9 cellular contexts compared by ENCODE assay signal in the genomic region with DNA sequence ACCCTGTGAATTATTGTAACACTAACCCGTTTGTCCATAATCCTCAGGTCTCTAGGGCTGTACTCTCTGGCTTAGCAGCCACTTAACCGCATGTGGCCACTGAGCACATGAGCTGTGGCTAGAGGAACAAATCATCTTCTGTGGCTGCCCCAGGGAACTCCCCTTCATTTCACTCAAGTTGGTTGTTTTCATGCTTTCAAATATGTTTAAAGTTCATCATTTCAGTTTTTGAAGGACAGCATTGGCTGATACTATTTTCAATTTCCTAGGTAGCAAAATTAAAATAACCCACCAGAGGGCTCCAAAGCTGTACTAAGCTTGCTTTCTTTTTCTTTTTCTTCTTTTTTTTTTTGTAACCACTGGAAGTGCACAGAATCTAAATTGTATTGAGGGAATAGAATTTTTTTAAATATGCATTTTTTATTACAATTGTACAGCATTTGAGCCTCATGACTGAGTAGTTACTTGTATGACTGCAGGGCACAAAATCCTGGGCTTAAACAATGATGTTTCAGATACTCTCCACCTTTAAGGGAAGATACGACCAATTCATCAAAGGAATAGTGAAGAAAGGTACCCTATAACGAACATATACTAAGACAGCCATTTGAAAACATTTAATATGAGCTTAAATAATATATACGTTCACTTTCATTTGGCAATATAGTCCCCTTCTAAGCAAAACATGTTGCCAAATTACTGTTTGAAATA. TPM values are rescaled to one million over a fixed set of nuclear protein-coding genes. Genes with fewer than 3 reads are reported as not detected.
DNase-seq lines count a peak whose midpoint lies in the region; ATAC-seq, FAIRE-seq and TF ChIP-seq lines count a peak whose summit lies in the region.
"Had no signal": no experiment of that assay in that cellular context is flagged by ENCODE, and none has a peak within 500 bp of the region (broad histone marks: within the 10 kb centered on the region; RNA-seq: fewer than 3 reads in every experiment).

No MANE protein-coding gene starts in this region.

- peak; percentile 50 for ATAC-seq in DND-41 (ENCODE audit: insufficient read depth, low read depth)

- no peaks in the 10 kb centered on the region for H3K36me3 Mint-ChIP-seq in neural crest cell (ENCODE audit: low read depth)

- H2AFZ ChIP-seq in DND-41 (ENCODE audit: low read depth, low read length) (peak overlapping the region; percentile 51), KMS-11 (ENCODE audit: low read depth) (peak overlapping the region; percentile 39; the same call in 1 of the 2 replicates)

- TF ChIP-seq CTCF in DND-41 (IDR thresholded peaks at IDR 0.05; ENCODE audit: borderline replicate concordance, extremely low read depth, low read length, poor library complexity, severe bottlenecking) (peak; percentile 63), KMS-11 (conservative IDR thresholded peaks at IDR 0.05; ENCODE audit: low read depth, low read length) (peak; percentile 86), bronchial epithelial cell (IDR thresholded peaks at IDR 0.05; ENCODE audit: insufficient read depth, low read length, severe bottlenecking) (peak; percentile 13), neural crest cell (conservative IDR thresholded peaks at IDR 0.05) (peak; percentile 70)

- no peaks in the 10 kb centered on the region for H4K20me1 ChIP-seq in DND-41 (ENCODE audit: insufficient read depth, low read length)
- H4K20me1 ChIP-seq in KMS-11 (ENCODE audit: insufficient read depth): no peaks in the 10 kb centered on the region

- H3K9me3 Mint-ChIP-seq in neural crest cell: no peaks in the 10 kb centered on the region

- H3K27me3 Mint-ChIP-seq in neural crest cell (ENCODE audit: low read depth): no peaks in the 10 kb centered on the region

- peak overlapping the region; percentile 16; the same call in 1 of the 2 replicates for H3K27ac ChIP-seq in DND-41 (ENCODE audit: low read length)
- no peak overlapping the region for H3K27ac ChIP-seq in KMS-11
- H3K27ac ChIP-seq: SK-N-MC had no signal

- H3K36me3 ChIP-seq in DND-41 (ENCODE audit: insufficient read depth, low read length) (no peaks in the 10 kb centered on the region), KMS-11 (ENCODE audit: insufficient read depth) (no peaks in the 10 kb centered on the region), bronchial epithelial cell (ENCODE audit: control insufficient read depth, insufficient read depth, low read length) (no peaks in the 10 kb centered on the region)

- H3K4me2 ChIP-seq in DND-41 (ENCODE audit: insufficient read depth, low read length) (no peak overlapping the region), KMS-11 (no peak overlapping the region)

- H3K9ac ChIP-seq in DND-41 (ENCODE audit: low read depth, low read length): no peak overlapping the region
- H3K9ac ChIP-seq in KMS-11: no peak overlapping the region

- no peaks in the 10 kb centered on the region for H3K79me2 ChIP-seq in DND-41 (ENCODE audit: insufficient read depth, low read length)
- H3K79me2 ChIP-seq in KMS-11 (ENCODE audit: insufficient read depth, low read depth): no peaks in the 10 kb centered on the region

- DNase-seq in DND-41 (peak; percentile 22), bronchial epithelial cell (ENCODE audit: low read depth) (peak; percentile 10), neural crest cell (ENCODE audit: low read depth, low spot score) (no peak), NCI-H1436 (lab: John Stamatoyannopoulos, UW) (no peak), cortex of kidney (lab: John Stamatoyannopoulos, UW) (no peak), COLO829 (ENCODE audit: low spot score) (no peak), GM19240 (ENCODE audit: insufficient read length, low spot score) (no peak)

- H3K4me3 ChIP-seq in DND-41 (ENCODE audit: low read depth in 1 of 2, low read length in 2 of 2): no peak overlapping the region
- H3K4me3 ChIP-seq in KMS-11 (IDR thresholded peaks at IDR 0.05; ENCODE audit: insufficient read depth, low read depth, low read length): no peak overlapping the region
- no peak overlapping the region for H3K4me3 ChIP-seq in bronchial epithelial cell (ENCODE audit: low read depth, low read length)
- H3K4me3 ChIP-seq: SK-N-MC had no signal

- no peaks in the 10 kb centered on the region for H3K9me3 ChIP-seq in DND-41 (ENCODE audit: insufficient read depth, low read length, severe bottlenecking)

- H3K4me1 Mint-ChIP-seq in neural crest cell: no peaks in the 10 kb centered on the region

- H3K4me1 ChIP-seq in DND-41 (ENCODE audit: insufficient read depth, low read length) (peaks cover 42% of the 10 kb centered on the region), KMS-11 (ENCODE audit: low read depth, poor library complexity, severe bottlenecking) (peaks cover 10% of the 10 kb centered on the region)

- H3K27ac Mint-ChIP-seq in neural crest cell (ENCODE audit: unreplicated experiment): no peak overlapping the region

- FAIRE-seq in bronchial epithelial cell (lab: Jason Lieb, UNC): no peak

- no peak overlapping the region for H3K4me3 Mint-ChIP-seq in neural crest cell

- H3K27me3 ChIP-seq in DND-41 (ENCODE audit: insufficient read depth, low read length, poor library complexity) (no peaks in the 10 kb centered on the region), KMS-11 (ENCODE audit: insufficient read depth, low read depth) (no peaks in the 10 kb centered on the region), bronchial epithelial cell (ENCODE audit: control insufficient read depth, insufficient read depth, low read length) (no peaks in the 10 kb centered on the region)

RNA-seq across cellular contexts. Expression of a gene that starts 38.6 kb away (rescaled TPM):
- total RNA-seq in bronchial epithelial cell (under 0.01 TPM in 2 replicates), neural crest cell (not detected in 2 replicates)

Comparison
In these comparisons a context has a peak if more than half of its experiments do, and no peak if none do; other contexts are left out.
1. DNase-seq: peak in DND-41 (single experiment) and bronchial epithelial cell (single experiment); none in neural crest cell (single experiment), NCI-H1436 (single experiment), cortex of kidney (single experiment), COLO829 (single experiment) and GM19240 (single experiment).
2. CTCF ChIP-seq: peak in every context shown above with its lines; median percentile 86 in KMS-11; 70 in neural crest cell; 63 in DND-41; 13 in bronchial epithelial cell.